In genomic region chr10:68318331-68319059, GRCh38 we compare ENCODE assay signal across 25 cellular contexts. TPM values are rescaled to one million over a fixed set of nuclear protein-coding genes. Genes with fewer than 3 reads are reported as not detected.
DNase-seq lines count a peak whose midpoint lies in the region; ATAC-seq, FAIRE-seq and TF ChIP-seq lines count a peak whose summit lies in the region.
"Had no signal": no experiment of that assay in that cellular context is flagged by ENCODE, and none has a peak within 500 bp of the region (broad histone marks: within the 10 kb centered on the region; RNA-seq: fewer than 3 reads in every experiment).

No MANE protein-coding gene starts in this region.

- H3K4me3 ChIP-seq in endothelial cell of umbilical vein (replicated peaks in 1 of 3; ENCODE audit: insufficient read depth in 1 of 3, low read depth in 1 of 3, low read length in 3 of 3) (no peak overlapping the region), right lobe of liver (no peak overlapping the region), transverse colon (no peak overlapping the region), heart right ventricle (no peak overlapping the region), heart left ventricle (no peak overlapping the region)
- H3K4me3 ChIP-seq: BLaER1, GM23248, PC-9 had no signal

- POLR2A ChIA-PET in endothelial cell of umbilical vein (lab: Charles Lee): no interaction called here

- H2AFZ ChIP-seq in endothelial cell of umbilical vein (ENCODE audit: low read depth, low read length): no peak overlapping the region
- H2AFZ ChIP-seq: GM23248, PC-9 had no signal

- H3K4me1 ChIP-seq in endothelial cell of umbilical vein (ENCODE audit: control insufficient read depth, extremely low read depth, insufficient read depth, low read length): no peaks in the 10 kb centered on the region
- peaks cover 0 to 11% (median 0%) of the 10 kb centered on the region in 4 donors for H3K4me1 ChIP-seq in right lobe of liver
- H3K4me1 ChIP-seq in transverse colon: peaks cover 0 to 30% (median 2%) of the 10 kb centered on the region in 4 donors
- H3K4me1 ChIP-seq in heart right ventricle: peaks cover 0 to 4% (median 0%) of the 10 kb centered on the region in 9 donors
- no peaks in the 10 kb centered on the region for H3K4me1 ChIP-seq in heart left ventricle
- H3K4me1 ChIP-seq: BLaER1 had no signal

- no peaks in the 10 kb centered on the region for H3K79me2 ChIP-seq in endothelial cell of umbilical vein (ENCODE audit: control insufficient read depth, insufficient read depth, low read length)

- TF ChIP-seq CTCF in endothelial cell of umbilical vein (IDR thresholded peaks at IDR 0.05; ENCODE audit: extremely low read depth in 1 of 2, insufficient read depth in 1 of 2, low read depth in 1 of 2, low read length in 2 of 2): no peak
- no peak for TF ChIP-seq CTCF in right lobe of liver (IDR thresholded peaks at IDR 0.05)
- TF ChIP-seq CTCF in transverse colon (IDR thresholded peaks at IDR 0.05): no peak
- no peak for TF ChIP-seq CTCF in heart right ventricle (IDR thresholded peaks at IDR 0.05)
- TF ChIP-seq CTCF in heart left ventricle (IDR thresholded peaks at IDR 0.05): no peak

- TF ChIP-seq EP300 in transverse colon (IDR thresholded peaks at IDR 0.05; ENCODE audit: low read depth): no peak

- no peak overlapping the region for H3K9ac ChIP-seq in endothelial cell of umbilical vein (replicated peaks; ENCODE audit: extremely low read depth, insufficient read depth, low read length)
- H3K9ac ChIP-seq: BLaER1, GM23248 had no signal

- dilution Hi-C loops in endothelial cell of umbilical vein (cut with MboI; ENCODE audit: extremely low pct_ligation_motif_present, low sequenced_read_pairs): no loop called here

- H3K9me1 ChIP-seq in endothelial cell of umbilical vein (replicated peaks; ENCODE audit: control insufficient read depth, extremely low read depth, insufficient read depth, low read length): no peaks in the 10 kb centered on the region

- ATAC-seq in right lobe of liver (peak; percentile 63 to 89 (median 77)), heart right ventricle (no peak), heart left ventricle (no peak), GM18907 (IDR thresholded peaks at IDR 0.05; ENCODE audit: unreplicated experiment) (no peak)

- in situ Hi-C loops in transverse colon (cut with MboI; ENCODE audit: low pct_ligation_motif_present in 1 of 4, low pct_unique_long_range_greater_than_20kb in 1 of 4, low sequenced_read_pairs in 3 of 4): loop anchor here in 3 of 4 donors (25.0 kb wide), 1 partner anchor 456 kb away; no protein-coding TSS in a partner anchor

- no TSS peak for BruUV-seq in endothelial cell of umbilical vein (replicated peaks; lab: Mats Ljungman, UMichigan)

- no peaks in the 10 kb centered on the region for H4K20me1 ChIP-seq in endothelial cell of umbilical vein (replicated peaks; ENCODE audit: control insufficient read depth, extremely low read depth, insufficient read depth, low read length)
- H4K20me1 ChIP-seq: BLaER1 had no signal

- H3K4me2 ChIP-seq in endothelial cell of umbilical vein (ENCODE audit: insufficient read depth, low read length): no peak overlapping the region
- H3K4me2 ChIP-seq: BLaER1, PC-9 had no signal

- CTCF ChIA-PET in endothelial cell of umbilical vein (lab: Charles Lee): interaction anchor here (0.8 kb wide), 2 partner anchors 106 to 463 kb away, joined by 3 read pairs; no protein-coding TSS in a partner anchor

- 29% methylated on average over 1 of the region's 1 CpG for WGBS in right lobe of liver (ENCODE audit: insufficient coverage, low coverage, low lambda C conversion rate, missing lambda C conversion rate)
- 38 to 52% methylated on average over 1 of the region's 1 CpG for WGBS in transverse colon (ENCODE audit: low coverage in 1 of 2), 2 donors
- 81 to 85% methylated on average over 1 of the region's 1 CpG for WGBS in heart right ventricle, 2 donors
- WGBS in heart left ventricle, 4 donors: 76 to 89% (median 80%) methylated on average over 1 of the region's 1 CpG

- FAIRE-seq in endothelial cell of umbilical vein (lab: Jason Lieb, UNC): peak; percentile 62
- FAIRE-seq: A204.1, D721Med, GM18507 had no signal

- no peak overlapping the region for H3K27ac ChIP-seq in endothelial cell of umbilical vein (ENCODE audit: insufficient read depth, low read depth, low read length)
- no peak overlapping the region for H3K27ac ChIP-seq in right lobe of liver
- H3K27ac ChIP-seq in transverse colon: peak overlapping the region; percentile 71 to 78 (median 72)
- no peak overlapping the region for H3K27ac ChIP-seq in heart right ventricle
- no peak overlapping the region for H3K27ac ChIP-seq in heart left ventricle
- H3K27ac ChIP-seq: BLaER1, GM23248, HL-60, PC-9, RWPE1 had no signal

- H3K27me3 ChIP-seq in endothelial cell of umbilical vein (ENCODE audit: control insufficient read depth in 2 of 2, insufficient read depth in 2 of 2, low read length in 2 of 2) (no peaks in the 10 kb centered on the region), right lobe of liver (no peaks in the 10 kb centered on the region), transverse colon (no peaks in the 10 kb centered on the region), heart right ventricle (no peaks in the 10 kb centered on the region), heart left ventricle (no peaks in the 10 kb centered on the region)
- H3K27me3 ChIP-seq: BLaER1 had no signal

- TF ChIP-seq POLR2A in endothelial cell of umbilical vein (IDR thresholded peaks at IDR 0.05; ENCODE audit: low read depth, low read length) (no peak), right lobe of liver (IDR thresholded peaks at IDR 0.05) (no peak), transverse colon (IDR thresholded peaks at IDR 0.05) (no peak), heart left ventricle (IDR thresholded peaks at IDR 0.05) (no peak)

- intact Hi-C loops in endothelial cell of umbilical vein (cut with micrococcal nuclease) (no loop called here), right lobe of liver (cut with DNase I) (no loop called here), transverse colon (cut with DNase I; ENCODE audit: low total_unique reads) (no loop called here), heart right ventricle (cut with DNase I) (no loop called here), heart left ventricle (cut with DNase I) (no loop called here)

- DNase-seq in MV-4-11 (lab: John Stamatoyannopoulos, UW) (peak; percentile 14), endothelial cell of umbilical vein (ENCODE audit: low read depth, low spot score) (no peak), right lobe of liver (no peak), transverse colon (peak; percentile 44), heart right ventricle (no peak), heart left ventricle (no peak)
- DNase-seq: CD4-positive, CD25-positive, alpha-beta regulatory T cell; DMS53; GM23248; H7; Kasumi-1; NCI-H1105 treated with DMSO at 0.1 percent for 48 hours; NCI-H146; NCI-H2029; NCI-H2227 treated with DMSO at 0.1 percent for 48 hours; NCI-H526 treated with DMSO at 0.1 percent for 48 hours; SHP77 had no signal

- H3K36me3 ChIP-seq in endothelial cell of umbilical vein (ENCODE audit: control insufficient read depth in 2 of 2, extremely low read depth in 1 of 2, insufficient read depth in 2 of 2, low read length in 2 of 2): no peaks in the 10 kb centered on the region
- H3K36me3 ChIP-seq in right lobe of liver: no peaks in the 10 kb centered on the region
- no peaks in the 10 kb centered on the region for H3K36me3 ChIP-seq in transverse colon
- no peaks in the 10 kb centered on the region for H3K36me3 ChIP-seq in heart right ventricle
- peaks cover 0 to 3% (median 0%) of the 10 kb centered on the region in 9 donors for H3K36me3 ChIP-seq in heart left ventricle

- H3K9me3 ChIP-seq in endothelial cell of umbilical vein (replicated peaks; ENCODE audit: control insufficient read depth, insufficient read depth, low read length): no peaks in the 10 kb centered on the region
- no peaks in the 10 kb centered on the region for H3K9me3 ChIP-seq in right lobe of liver
- H3K9me3 ChIP-seq in transverse colon: peaks cover 12 to 15% of the 10 kb centered on the region in 2 donors
- H3K9me3 ChIP-seq in heart right ventricle: peaks cover 0 to 27% (median 14%) of the 10 kb centered on the region in 11 donors
- H3K9me3 ChIP-seq in heart left ventricle: peaks cover 0 to 21% (median 11%) of the 10 kb centered on the region in 12 donors

RNA-seq across cellular contexts. Expression of gene HNRNPH3, which starts 13.4 kb away (rescaled TPM):
- total RNA-seq in endothelial cell of umbilical vein (146 and 151 TPM in 2 replicates), right lobe of liver (10 to 100 TPM; 13.2 to 40.7 (median 25.3) TPM), transverse colon (10 to 100 TPM in 3 of 4 donors, 1 to 10 TPM in 1; 8.2 to 89.4 (median 57.1) TPM), heart right ventricle (100 to 1,000 TPM in 6 of 10 donors, 10 to 100 TPM in 4; 81.8 to 130 (median 105) TPM), heart left ventricle (100 to 1,000 TPM in 2 of 9 donors, 10 to 100 TPM in 7; 23.7 to 130 (median 83.1) TPM)
- polyA plus RNA-seq in endothelial cell of umbilical vein (17.9 and 34.0 TPM in 2 replicates), heart right ventricle (100 to 1,000 TPM; 106 to 146 TPM), heart left ventricle (100 to 1,000 TPM in 1 of 2 donors, 10 to 100 TPM in 1; 91.7 to 140 TPM)
- polyA plus RNA-seq in endothelial cell of umbilical vein (2011; cell fraction: cytosol; rRNA removed): 68.6 and 77.2 TPM in 2 replicates
- polyA plus RNA-seq in endothelial cell of umbilical vein (2011; cell fraction: nucleus; rRNA removed): 77.6 and 122 TPM in 2 replicates
- 196 and 267 TPM in 2 replicates for polyA plus RNA-seq in endothelial cell of umbilical vein (2012)
- polyA minus RNA-seq in endothelial cell of umbilical vein: 46.0 and 51.1 TPM in 2 replicates
- polyA minus RNA-seq in endothelial cell of umbilical vein (2011; cell fraction: cytosol; rRNA and poly(A)+ RNA removed): 42.5 TPM
- polyA minus RNA-seq in endothelial cell of umbilical vein (2011; cell fraction: nucleus; rRNA and poly(A)+ RNA removed): 35.3 and 57.3 TPM in 2 replicates

RNA-seq across cellular contexts. Expression of gene PBLD, which starts 14.2 kb away (rescaled TPM):
- total RNA-seq in endothelial cell of umbilical vein (3.6 and 5.1 TPM in 2 replicates), right lobe of liver (100 to 1,000 TPM in 4 of 6 experiments, 10 to 100 TPM in 2; 45.5 to 162 (median 129) TPM), transverse colon (100 to 1,000 TPM in 1 of 4 donors, 10 to 100 TPM in 3; 63.9 to 130 (median 76.5) TPM), heart right ventricle (1 to 10 TPM; 2.6 to 8.1 (median 6.1) TPM), heart left ventricle (1 to 10 TPM; 2.1 to 9.4 (median 6.2) TPM)
- polyA plus RNA-seq in endothelial cell of umbilical vein (0.94 and 1.5 TPM in 2 replicates), heart right ventricle (1 to 10 TPM; 1.3 to 1.8 TPM), heart left ventricle (1 to 10 TPM; 1.4 to 1.7 TPM)
- polyA plus RNA-seq in endothelial cell of umbilical vein (2011; cell fraction: cytosol; rRNA removed): 1.2 and 1.6 TPM in 2 replicates
- 4.8 and 5.1 TPM in 2 replicates for polyA plus RNA-seq in endothelial cell of umbilical vein (2011; cell fraction: nucleus; rRNA removed)
- polyA plus RNA-seq in endothelial cell of umbilical vein (2012): 4.3 and 4.7 TPM in 2 replicates
- polyA minus RNA-seq in endothelial cell of umbilical vein: 2.3 and 2.5 TPM in 2 replicates
- not detected for polyA minus RNA-seq in endothelial cell of umbilical vein (2011; cell fraction: cytosol; rRNA and poly(A)+ RNA removed)
- 2.5 and 4.9 TPM in 2 replicates for polyA minus RNA-seq in endothelial cell of umbilical vein (2011; cell fraction: nucleus; rRNA and poly(A)+ RNA removed)

Comparison
In these comparisons a context has a peak if more than half of its experiments do, and no peak if none do; other contexts are left out.
1. DNase-seq: peak in MV-4-11 (single experiment) and transverse colon (single experiment); none in endothelial cell of umbilical vein (single experiment), right lobe of liver (0 of 3), heart right ventricle (0 of 2) and heart left ventricle (0 of 5).
2. H3K27ac ChIP-seq: peak in transverse colon (4 of 4); none in endothelial cell of umbilical vein (single experiment), right lobe of liver (0 of 3), heart right ventricle (0 of 10) and heart left ventricle (0 of 12).
3. ATAC-seq: peak in right lobe of liver (4 of 4); none in heart right ventricle (0 of 8), heart left ventricle (0 of 4) and GM18907 (single experiment).